Comparison of ENCODE assay signal across 15 cellular contexts in the genomic region with DNA sequence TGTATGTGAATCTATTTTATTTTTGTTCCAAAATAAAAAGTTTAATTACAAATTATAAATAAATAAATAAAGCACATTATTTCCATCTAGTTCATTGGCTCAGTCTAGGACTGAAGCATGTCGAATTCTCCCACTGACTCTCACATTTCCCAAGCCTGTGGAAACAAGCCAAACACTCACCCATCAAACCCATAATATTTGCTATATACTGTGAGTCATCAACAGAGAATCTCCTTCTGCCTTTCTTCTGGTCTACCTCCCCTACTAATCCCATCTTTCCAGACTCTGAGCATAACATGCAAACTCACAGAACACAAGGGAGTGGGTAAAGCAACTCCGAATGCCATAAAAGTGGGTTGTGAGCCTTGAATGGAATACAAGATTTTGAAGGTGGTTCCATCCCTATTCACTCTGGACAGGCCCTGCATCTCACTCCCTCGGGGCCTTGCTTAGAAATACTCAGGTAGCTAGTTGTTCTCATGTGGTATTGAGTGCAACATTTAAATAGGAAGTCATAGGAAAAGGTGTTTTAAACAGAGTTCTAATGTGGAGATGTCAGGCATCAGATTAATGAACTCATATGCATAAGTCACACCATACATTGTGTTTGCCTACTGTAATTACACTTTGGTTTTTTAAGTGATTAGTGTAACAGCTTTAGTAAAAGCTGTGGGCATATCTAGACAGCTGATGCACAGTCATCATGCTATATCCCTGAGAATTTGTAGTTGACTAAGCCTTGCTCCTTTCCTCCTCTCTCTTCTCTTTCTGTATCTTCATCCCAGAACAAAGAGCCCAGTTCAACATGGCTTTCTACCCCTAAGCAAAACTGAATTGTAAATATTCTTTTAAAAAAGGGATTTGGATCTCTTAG. TPM values are rescaled to one million over a fixed set of nuclear protein-coding genes. Genes with fewer than 3 reads are reported as not detected.
DNase-seq lines count a peak whose midpoint lies in the region; ATAC-seq and TF ChIP-seq lines count a peak whose summit lies in the region.
"Had no signal": no experiment of that assay in that cellular context is flagged by ENCODE, and none has a peak within 500 bp of the region (broad histone marks: within the 10 kb centered on the region; RNA-seq: fewer than 3 reads in every experiment).

No MANE protein-coding gene starts in this region.

- DNase-seq in Calu3 (peak; percentile 63), LHCN-M2 (ENCODE audit: low read depth) (peak; percentile 87), brain microvascular endothelial cell (peak; percentile 86), mesenchymal stem cell (peak; percentile 56)
- DNase-seq: activated CD4-positive, alpha-beta T cell treated with anti-CD3 and anti-CD28 coated beads for 48 hours; activated naive CD8-positive, alpha-beta T cell treated with anti-CD3 and anti-CD28 coated beads for 36 hours; effector CD4-positive, alpha-beta T cell; stimulated activated naive B cell treated with anti-CD40 and anti-IgM and Interleukin-4, amounts not matched to agents 10 μg/mL and 1 μg/mL and 100 μg/mL, for 72 hours had no signal

- CTCF ChIA-PET in Calu3 (lab: Charles Lee): no interaction called here

- no peak overlapping the region for H2BK15ac ChIP-seq in mesenchymal stem cell (ENCODE audit: low read depth, poor library complexity, severe bottlenecking)

- no peaks in the 10 kb centered on the region for H3K27me3 ChIP-seq in brain microvascular endothelial cell (replicated peaks)
- H3K27me3 ChIP-seq in mesenchymal stem cell (ENCODE audit: control insufficient read depth in 1 of 2, insufficient read depth in 1 of 2, low read length in 2 of 2): peaks cover 0 to 10% of the 10 kb centered on the region in 2 experiments

- no peaks in the 10 kb centered on the region for H3K36me3 Mint-ChIP-seq in Calu3 (ENCODE audit: insufficient read depth, unreplicated experiment)
- H3K36me3 Mint-ChIP-seq: stimulated activated naive B cell treated with anti-CD40 and anti-IgM and Interleukin-4, amounts not matched to agents 10 μg/mL and 1 μg/mL and 100 μg/mL, for 72 hours had no signal

- WGBS in mesenchymal stem cell: 80% methylated on average over 3 of the region's 3 CpGs

- H2AK5ac ChIP-seq in mesenchymal stem cell (ENCODE audit: low read length, severe bottlenecking): no peak overlapping the region

- H3K9ac ChIP-seq in mesenchymal stem cell (ENCODE audit: low read length): no peak overlapping the region
- H3K9ac ChIP-seq: KMS-11 had no signal

- no peak overlapping the region for H3K4me2 ChIP-seq in mesenchymal stem cell (ENCODE audit: low read length, poor library complexity, severe bottlenecking)
- H3K4me2 ChIP-seq: KMS-11 had no signal

- no peak overlapping the region for H3K18ac ChIP-seq in mesenchymal stem cell (ENCODE audit: low read depth in 1 of 2, low read length in 2 of 2)

- intact Hi-C loops in Calu3 (cut with micrococcal nuclease; ENCODE audit: unreplicated experiment): loop anchor here (2.0 kb wide), 2 partner anchors 52 to 72 kb away; no protein-coding TSS in a partner anchor

- H3K4ac ChIP-seq in mesenchymal stem cell (ENCODE audit: low read depth in 1 of 2, low read length in 2 of 2): no peak overlapping the region

- H2BK5ac ChIP-seq in mesenchymal stem cell (ENCODE audit: low read depth, low read length, poor library complexity, severe bottlenecking): no peak overlapping the region

- H3K36me3 ChIP-seq in brain microvascular endothelial cell (replicated peaks): no peaks in the 10 kb centered on the region
- no peaks in the 10 kb centered on the region for H3K36me3 ChIP-seq in mesenchymal stem cell (ENCODE audit: control insufficient read depth in 1 of 2, insufficient read depth in 2 of 2, low read depth in 1 of 2, low read length in 2 of 2)

- H2AFZ ChIP-seq in mesenchymal stem cell (ENCODE audit: low read depth, low read length): no peak overlapping the region

- H3K9me3 ChIP-seq in mesenchymal stem cell (ENCODE audit: control insufficient read depth, low read length): no peaks in the 10 kb centered on the region

- H3K4me1 ChIP-seq in mesenchymal stem cell (ENCODE audit: control insufficient read depth, insufficient read depth, low read depth, low read length): no peaks in the 10 kb centered on the region

- H2BK120ac ChIP-seq in mesenchymal stem cell (ENCODE audit: low read depth, low read length): no peak overlapping the region

- no peak overlapping the region for H4K91ac ChIP-seq in mesenchymal stem cell (ENCODE audit: low read length)

- no peaks in the 10 kb centered on the region for H3K79me1 ChIP-seq in mesenchymal stem cell (replicated peaks; ENCODE audit: low read length, poor library complexity, severe bottlenecking)

- ATAC-seq in HG02763 (IDR thresholded peaks at IDR 0.05; ENCODE audit: unreplicated experiment) (no peak), GM21423 (IDR thresholded peaks at IDR 0.05; ENCODE audit: unreplicated experiment) (no peak), HG02938 (IDR thresholded peaks at IDR 0.05; ENCODE audit: unreplicated experiment) (no peak)
- no peak for ATAC-seq in activated CD4-positive, CD25-positive, alpha-beta regulatory T cell treated with anti-CD3 and anti-CD28 coated beads, Interleukin-2, amount 50 U/mL, for 24 hours
- ATAC-seq: stimulated activated naive B cell treated with anti-CD40 and anti-IgM and Interleukin-4, amounts not matched to agents 10 μg/mL and 1 μg/mL and 100 μg/mL, for 72 hours had no signal

- H3K27ac ChIP-seq in brain microvascular endothelial cell (no peak overlapping the region), mesenchymal stem cell (ENCODE audit: low read length, poor library complexity, severe bottlenecking) (peak overlapping the region; percentile 18)
- H3K27ac ChIP-seq: KMS-11 had no signal

- H3K27ac Mint-ChIP-seq in Calu3 (ENCODE audit: unreplicated experiment): peak overlapping the region; percentile 4
- H3K27ac Mint-ChIP-seq: activated naive CD8-positive, alpha-beta T cell treated with anti-CD3 and anti-CD28 coated beads for 36 hours; nephron; stimulated activated naive B cell treated with anti-CD40 and anti-IgM and Interleukin-4, amounts not matched to agents 10 μg/mL and 1 μg/mL and 100 μg/mL, for 72 hours had no signal

- H3K23ac ChIP-seq in mesenchymal stem cell (ENCODE audit: low read length in 2 of 2): no peak overlapping the region

- H3K9me3 Mint-ChIP-seq in Calu3 (ENCODE audit: low read depth, unreplicated experiment): no peaks in the 10 kb centered on the region
- H3K9me3 Mint-ChIP-seq: activated naive CD8-positive, alpha-beta T cell treated with anti-CD3 and anti-CD28 coated beads for 36 hours; nephron; stimulated activated naive B cell treated with anti-CD40 and anti-IgM and Interleukin-4, amounts not matched to agents 10 μg/mL and 1 μg/mL and 100 μg/mL, for 72 hours had no signal

- no peak for TF ChIP-seq CTCF in Calu3 (IDR thresholded peaks at IDR 0.05; ENCODE audit: unreplicated experiment)
- no peak for TF ChIP-seq CTCF in brain microvascular endothelial cell (IDR thresholded peaks at IDR 0.05; ENCODE audit: low read depth, low read length, missing control alignments)

- BruUV-seq in Calu3 (replicated peaks; lab: Mats Ljungman, UMichigan): no TSS peak

- H3K4me1 Mint-ChIP-seq in Calu3 (ENCODE audit: low read depth, unreplicated experiment): peaks cover 26% of the 10 kb centered on the region
- H3K4me1 Mint-ChIP-seq: activated naive CD8-positive, alpha-beta T cell treated with anti-CD3 and anti-CD28 coated beads for 36 hours; nephron; stimulated activated naive B cell treated with anti-CD40 and anti-IgM and Interleukin-4, amounts not matched to agents 10 μg/mL and 1 μg/mL and 100 μg/mL, for 72 hours had no signal

- H3K4me3 Mint-ChIP-seq in Calu3 (ENCODE audit: low read depth, unreplicated experiment): no peak overlapping the region
- H3K4me3 Mint-ChIP-seq: activated naive CD8-positive, alpha-beta T cell treated with anti-CD3 and anti-CD28 coated beads for 36 hours; nephron; stimulated activated naive B cell treated with anti-CD40 and anti-IgM and Interleukin-4, amounts not matched to agents 10 μg/mL and 1 μg/mL and 100 μg/mL, for 72 hours had no signal

- no peaks in the 10 kb centered on the region for H3K27me3 Mint-ChIP-seq in Calu3 (ENCODE audit: unreplicated experiment)
- H3K27me3 Mint-ChIP-seq: activated naive CD8-positive, alpha-beta T cell treated with anti-CD3 and anti-CD28 coated beads for 36 hours had no signal

- no peak overlapping the region for H3K4me3 ChIP-seq in brain microvascular endothelial cell (ENCODE audit: low read depth, low read length)
- no peak overlapping the region for H3K4me3 ChIP-seq in mesenchymal stem cell (ENCODE audit: insufficient read depth in 1 of 2, low read depth in 1 of 2, low read length in 2 of 2)

- in situ Hi-C loops in brain microvascular endothelial cell (cut with HindIII; ENCODE audit: low pct_ligation_motif_present, low sequenced_read_pairs): no loop called here

- no peak overlapping the region for H2BK12ac ChIP-seq in mesenchymal stem cell (ENCODE audit: low read length in 2 of 2)

- H4K8ac ChIP-seq in mesenchymal stem cell (ENCODE audit: low read length): no peak overlapping the region

- no peak overlapping the region for H3K14ac ChIP-seq in mesenchymal stem cell (ENCODE audit: low read length in 2 of 2)

RNA-seq across cellular contexts. Expression of gene F5, which starts 47.0 kb away (rescaled TPM):
- total RNA-seq in Calu3 (2022): 8.1 and 16.2 TPM in 2 replicates
- total RNA-seq in LHCN-M2 (2014; rRNA removed): not detected in 2 replicates
- not detected for polyA plus RNA-seq in LHCN-M2 (2012)
- not detected for polyA plus RNA-seq in mesenchymal stem cell (2013, experiment 1 of 2)
- not detected for polyA plus RNA-seq in mesenchymal stem cell (2013, experiment 2 of 2)
- total RNA-seq: SK-MEL-5 had no signal

RNA-seq across cellular contexts. Expression of gene SLC19A2, which starts 53.5 kb away (rescaled TPM):
- total RNA-seq in Calu3 (2022) (22.0 and 24.2 TPM in 2 replicates), LHCN-M2 (2014; rRNA removed) (9.6 and 12.2 TPM in 2 replicates)
- polyA plus RNA-seq in LHCN-M2 (2012): 1.2 TPM
- 6.8 TPM for polyA plus RNA-seq in mesenchymal stem cell (2013, experiment 1 of 2)
- 7.1 TPM for polyA plus RNA-seq in mesenchymal stem cell (2013, experiment 2 of 2)
